11 cellular contexts compared by ENCODE assay signal in genomic region chr3:179027326-179027900, GRCh38. TPM values are rescaled to one million over a fixed set of nuclear protein-coding genes. Genes with fewer than 3 reads are reported as not detected.
DNase-seq lines count a peak whose midpoint lies in the region; ATAC-seq, FAIRE-seq and TF ChIP-seq lines count a peak whose summit lies in the region.
"Had no signal": no experiment of that assay in that cellular context is flagged by ENCODE, and none has a peak within 500 bp of the region (broad histone marks: within the 10 kb centered on the region; RNA-seq: fewer than 3 reads in every experiment).

No MANE protein-coding gene starts in this region.

- no peak for TF ChIP-seq POLR2A in lower leg skin (IDR thresholded peaks at IDR 0.05)

- ATAC-seq in GM19455 (IDR thresholded peaks at IDR 0.05; ENCODE audit: unreplicated experiment), result no peak
- ATAC-seq: HCT116 had no signal

- H3K27me3 Mint-ChIP-seq in astrocyte (ENCODE audit: low read depth, unreplicated experiment) (no peaks in the 10 kb centered on the region), mesothelial cell of epicardium (ENCODE audit: low read depth) (no peaks in the 10 kb centered on the region)

- no peak overlapping the region for H2AFZ ChIP-seq in astrocyte (ENCODE audit: low read depth, low read length)

- H3K4me3 Mint-ChIP-seq in astrocyte (ENCODE audit: unreplicated experiment) (no peak overlapping the region), mesothelial cell of epicardium (no peak overlapping the region)

- WGBS in lower leg skin, 2 donors, result 49 to 52% methylated on average over 7 of the region's 7 CpGs

- H3K9me3 ChIP-seq in astrocyte (ENCODE audit: insufficient read depth, low read depth, low read length), result no peaks in the 10 kb centered on the region

- peaks cover 3% of the 10 kb centered on the region for H3K36me3 ChIP-seq in astrocyte (ENCODE audit: insufficient read depth, low read length)

- H3K9me3 Mint-ChIP-seq in astrocyte (ENCODE audit: unreplicated experiment) (peaks cover 3% of the 10 kb centered on the region), mesothelial cell of epicardium (no peaks in the 10 kb centered on the region)

- DNase-seq in COLO829 (ENCODE audit: low spot score) (peak; percentile 88), M059J (ENCODE audit: low read depth) (peak; percentile 15), astrocyte (ENCODE audit: low read depth) (peak; percentile 81), mesothelial cell of epicardium (ENCODE audit: low spot score in 2 of 2, unreplicated experiment in 2 of 2) (no peak), lower leg skin (ENCODE audit: low spot score in 2 of 2) (no peak), NCI-H2107 (lab: John Stamatoyannopoulos, UW) (no peak)
- DNase-seq in activated CD8-positive, alpha-beta memory T cell treated with anti-CD3 and anti-CD28 coated beads, Interleukin-2, amount 50 U/mL, for 48 hours, result no peak
- DNase-seq: NCI-H1694 had no signal

- peak overlapping the region; percentile 26 for H3K9ac ChIP-seq in astrocyte (ENCODE audit: low read length)

- TF ChIP-seq CTCF in astrocyte (IDR thresholded peaks at IDR 0.05; ENCODE audit: insufficient read depth, low read depth, low read length) (no peak), mesothelial cell of epicardium (IDR thresholded peaks at IDR 0.05; ENCODE audit: unreplicated experiment) (no peak), lower leg skin (IDR thresholded peaks at IDR 0.05) (no peak)

- no peak for FAIRE-seq in astrocyte (lab: Jason Lieb, UNC)

- no peak overlapping the region for H3K4me3 ChIP-seq in astrocyte (ENCODE audit: insufficient read depth, low read depth, low read length)
- no peak overlapping the region for H3K4me3 ChIP-seq in lower leg skin (ENCODE audit: low read depth, poor library complexity, severe bottlenecking)

- peaks cover 36% of the 10 kb centered on the region for H4K20me1 ChIP-seq in astrocyte (ENCODE audit: insufficient read depth, low read length)

- peak overlapping the region; percentile 90 for H3K27ac Mint-ChIP-seq in astrocyte (ENCODE audit: unreplicated experiment)
- H3K27ac Mint-ChIP-seq in mesothelial cell of epicardium, result peak overlapping the region; percentile 96

- H3K27ac ChIP-seq in astrocyte (ENCODE audit: low read depth, low read length), result peak overlapping the region; percentile 51
- H3K27ac ChIP-seq: RWPE1 had no signal

- no peaks in the 10 kb centered on the region for H3K27me3 ChIP-seq in astrocyte (ENCODE audit: insufficient read depth, low read length)

- H3K4me1 ChIP-seq in astrocyte (ENCODE audit: insufficient read depth, low read length), result peaks cover 13% of the 10 kb centered on the region

- peak overlapping the region; percentile 40 for H3K4me2 ChIP-seq in astrocyte (ENCODE audit: low read length)

- peaks cover 18% of the 10 kb centered on the region for H3K4me1 Mint-ChIP-seq in astrocyte (ENCODE audit: low read depth, unreplicated experiment)
- peaks cover 22% of the 10 kb centered on the region for H3K4me1 Mint-ChIP-seq in mesothelial cell of epicardium

- H3K36me3 Mint-ChIP-seq in astrocyte (ENCODE audit: low read depth, unreplicated experiment), result peaks cover 13% of the 10 kb centered on the region
- H3K36me3 Mint-ChIP-seq in mesothelial cell of epicardium, result peaks cover 17% of the 10 kb centered on the region

- peaks cover 24% of the 10 kb centered on the region for H3K79me2 ChIP-seq in astrocyte (ENCODE audit: insufficient read depth, low read length)

- intact Hi-C loops in lower leg skin (cut with DNase I; ENCODE audit: low total_unique reads), result no loop called here

RNA-seq across cellular contexts. Expression of gene ZMAT3, which starts 44.2 kb away (rescaled TPM):
- 2.1 and 4.2 TPM in 2 replicates for total RNA-seq in M059J (2014; rRNA removed; shearing (Covaris generic))
- 89.1 and 89.6 TPM in 2 replicates for total RNA-seq in astrocyte
- 47.4 to 51.1 TPM (median 48.0 TPM) in 3 replicates for total RNA-seq in mesothelial cell of epicardium
- 10 to 100 TPM in 2 of 4 donors, 1 to 10 TPM in 2; 6.3 to 11.2 (median 10.2) TPM for total RNA-seq in lower leg skin

Comparison
In these comparisons a context has a peak if more than half of its experiments do, and no peak if none do; other contexts are left out.
1. DNase-seq: peak in COLO829 (single experiment), M059J (single experiment) and astrocyte (single experiment); none in mesothelial cell of epicardium (0 of 2), lower leg skin (0 of 2), NCI-H2107 (single experiment) and activated CD8-positive, alpha-beta memory T cell treated with anti-CD3 and anti-CD28 coated beads, Interleukin-2, amount 50 U/mL, for 48 hours (single experiment).